ENCODE assay signal across 1 cellular context in genomic region chr12:133037207-133038005, GRCh38.
TF ChIP-seq lines count a peak whose summit lies in the region.

TSS of gene ZNF84 (plus strand) at chr12:133037509. CDS start at chr12:133041468, 3,959 bp downstream.

TF ChIP-seq in HepG2, 621 proteins besides CTCF, POLR2A, EP300 and RAD21 (continued from another document and continues in another):
- no peak for TF ChIP-seq ZNF513 (CRISPR knock-in tag; conservative IDR thresholded peaks at IDR 0.05)
- peak; percentile 86 for TF ChIP-seq MYPOP (CRISPR knock-in tag; IDR thresholded peaks at IDR 0.05)
- peak; percentile 83; the same call in 1 of the 2 replicates for TF ChIP-seq NFAT5 (CRISPR knock-in tag; IDR thresholded peaks at IDR 0.05)
- peak; percentile 47; the same call in 1 of the 2 replicates for TF ChIP-seq TMF1 (CRISPR knock-in tag; IDR thresholded peaks at IDR 0.05; ENCODE audit: low read depth)
- no peak; the same call in 1 of the 2 replicates for TF ChIP-seq FOXM1 (CRISPR knock-in tag; IDR thresholded peaks at IDR 0.05)
- no peak for TF ChIP-seq ZNF292 (CRISPR knock-in tag; IDR thresholded peaks at IDR 0.05; ENCODE audit: borderline replicate concordance, low read depth)
- peak; percentile 87; the same call in 1 of the 2 replicates for TF ChIP-seq ZNF749 (CRISPR knock-in tag; IDR thresholded peaks at IDR 0.05; ENCODE audit: borderline replicate concordance)
- no peak for TF ChIP-seq PHB2 (IDR thresholded peaks at IDR 0.05; ENCODE audit: partially characterized antibody)
- no peak for TF ChIP-seq PRDM4 (CRISPR knock-in tag; IDR thresholded peaks at IDR 0.05; ENCODE audit: borderline replicate concordance)
- TF ChIP-seq ZBTB3 (CRISPR knock-in tag; IDR thresholded peaks at IDR 0.05; ENCODE audit: borderline replicate concordance, low read depth) = peak; percentile 21; the same call in 1 of the 2 replicates
- peak; percentile 81 for TF ChIP-seq SPEN (CRISPR knock-in tag; IDR thresholded peaks at IDR 0.05; ENCODE audit: low read depth)
- TF ChIP-seq ZNF549 (CRISPR knock-in tag; IDR thresholded peaks at IDR 0.05) = no peak
- TF ChIP-seq ZNF672 (CRISPR knock-in tag; IDR thresholded peaks at IDR 0.05) = no peak
- TF ChIP-seq ZBTB8A (CRISPR knock-in tag; IDR thresholded peaks at IDR 0.05; ENCODE audit: borderline replicate concordance, low read depth) = no peak
- TF ChIP-seq MEIS1 (CRISPR knock-in tag; IDR thresholded peaks at IDR 0.05; ENCODE audit: borderline replicate concordance) = 0 out of 2 replicates have a peak, but pooled peaks have one; percentile 61
- TF ChIP-seq ZNF234 (CRISPR knock-in tag; conservative IDR thresholded peaks at IDR 0.05) = 0 out of 2 replicates have a peak, but pooled peaks have one; percentile 42
- TF ChIP-seq ZNF576 (CRISPR knock-in tag; IDR thresholded peaks at IDR 0.05) = no peak
- no peak for TF ChIP-seq HNF4A (CRISPR knock-in tag; IDR thresholded peaks at IDR 0.05)
- TF ChIP-seq MZF1 (CRISPR knock-in tag; IDR thresholded peaks at IDR 0.05; ENCODE audit: borderline replicate concordance) = no peak
- TF ChIP-seq TBL1XR1 (IDR thresholded peaks at IDR 0.05; ENCODE audit: borderline replicate concordance, low read length, partially characterized antibody) = no peak
- no peak for TF ChIP-seq TP53 (CRISPR knock-in tag; conservative IDR thresholded peaks at IDR 0.05)
- no peak for TF ChIP-seq ZNF781 (CRISPR knock-in tag; IDR thresholded peaks at IDR 0.05; ENCODE audit: borderline replicate concordance, not compliant biosample characterization)
- peak; percentile 17 for TF ChIP-seq KDM3A (CRISPR knock-in tag; IDR thresholded peaks at IDR 0.05; ENCODE audit: low read depth)
- no peak for TF ChIP-seq ZNF382 (CRISPR knock-in tag; IDR thresholded peaks at IDR 0.05; ENCODE audit: borderline replicate concordance)
- TF ChIP-seq ZNF275 (CRISPR knock-in tag; IDR thresholded peaks at IDR 0.05; ENCODE audit: borderline replicate concordance) = peak; percentile 51; the same call in 1 of the 2 replicates
- peak in 1 of 2 experiments; percentile 20; a peak in 1 of 4 replicates for TF ChIP-seq NR2F1 (CRISPR knock-in tag; IDR thresholded peaks at IDR 0.05)
- TF ChIP-seq TFDP1 (CRISPR knock-in tag; IDR thresholded peaks at IDR 0.05; ENCODE audit: borderline replicate concordance) = peak; percentile 94
- peak; percentile 56; the same call in 1 of the 2 replicates for TF ChIP-seq ZSCAN9 (CRISPR knock-in tag; IDR thresholded peaks at IDR 0.05; ENCODE audit: borderline replicate concordance)
- TF ChIP-seq NFIB (CRISPR knock-in tag; IDR thresholded peaks at IDR 0.05; ENCODE audit: borderline replicate concordance) = no peak
- TF ChIP-seq SNAPC2 (CRISPR knock-in tag; IDR thresholded peaks at IDR 0.05) = no peak
- TF ChIP-seq MLX (CRISPR knock-in tag; IDR thresholded peaks at IDR 0.05) = peak; percentile 99
- peak; percentile 31; the same call in 1 of the 2 replicates for TF ChIP-seq FIP1L1 (IDR thresholded peaks at IDR 0.05; ENCODE audit: borderline replicate concordance, insufficient read depth, low read depth, low read length)
- no peak for TF ChIP-seq REST (IDR thresholded peaks at IDR 0.05; ENCODE audit: borderline replicate concordance in 1 of 2, low read depth in 1 of 2, low read length in 2 of 2)
- no peak for TF ChIP-seq MTF2 (CRISPR knock-in tag; IDR thresholded peaks at IDR 0.05; ENCODE audit: borderline replicate concordance)
- TF ChIP-seq GTF2F1 (IDR thresholded peaks at IDR 0.05; ENCODE audit: low read length) = peak; percentile 46; the same call in 1 of the 2 replicates
- TF ChIP-seq HDAC6 (IDR thresholded peaks at IDR 0.05; ENCODE audit: low read depth, low read length) = no peak
- peak in 1 of 2 experiments; percentile 76; a peak in 1 of 4 replicates for TF ChIP-seq ATF4 (CRISPR knock-in tag; IDR thresholded peaks at IDR 0.05)
- no peak; the same call in 1 of the 2 replicates for TF ChIP-seq SP2 (CRISPR knock-in tag; IDR thresholded peaks at IDR 0.05)
- TF ChIP-seq ZBTB25 (CRISPR knock-in tag; IDR thresholded peaks at IDR 0.05) = peak; percentile 81; the same call in 1 of the 2 replicates
